Comparison of ENCODE assay signal across 17 cellular contexts in the genomic region with DNA sequence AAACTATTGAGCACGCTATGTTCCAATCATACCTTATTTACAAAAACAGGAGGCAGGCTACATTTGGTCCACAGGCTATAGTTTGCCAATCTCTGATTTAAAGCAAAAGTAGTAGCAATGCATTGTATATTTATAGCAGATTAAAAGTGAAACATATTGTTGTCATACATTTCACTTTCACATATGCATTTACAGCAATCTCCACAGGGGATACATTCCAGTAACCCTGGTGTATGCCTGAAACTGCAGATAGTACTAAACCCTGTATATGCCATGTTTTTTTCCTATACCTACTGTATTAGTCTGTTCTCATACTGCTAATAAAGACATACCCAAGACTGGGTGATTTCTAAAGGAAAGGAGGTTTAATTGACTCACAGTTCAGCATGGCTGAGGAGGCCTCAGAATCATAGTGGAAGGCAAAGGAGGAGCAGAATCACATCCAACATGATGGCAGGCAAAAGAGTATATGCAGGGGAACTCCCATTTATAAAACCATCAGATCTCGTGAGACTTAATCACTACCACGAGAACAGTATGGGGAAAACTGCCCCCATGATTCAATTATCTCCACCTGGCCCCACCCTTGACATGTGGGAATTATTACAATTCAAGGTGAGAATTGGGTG. TPM values are rescaled to one million over a fixed set of nuclear protein-coding genes. Genes with fewer than 3 reads are reported as not detected.
A peak's percentile ranks its signal among the peaks of the same experiment; 100 is the strongest.
DNase-seq lines count a peak whose midpoint lies in the region; ATAC-seq and TF ChIP-seq lines count a peak whose summit lies in the region.
"Had no signal": no experiment of that assay in that cellular context is flagged by ENCODE, and none has a peak within 500 bp of the region (broad histone marks: within the 10 kb centered on the region; RNA-seq: fewer than 3 reads in every experiment).

No MANE protein-coding gene starts in this region.

- no peaks in the 10 kb centered on the region for H3K4me1 ChIP-seq in right atrium auricular region
- no peaks in the 10 kb centered on the region for H3K4me1 ChIP-seq in psoas muscle
- H3K4me1 ChIP-seq: esophagus muscularis mucosa had no signal

- H3K27ac Mint-ChIP-seq in stimulated activated naive CD8-positive, alpha-beta T cell treated with anti-CD3 and anti-CD28 coated beads, Interleukin-15, amount 100 ng/mL, for 72 hours, result no peak overlapping the region
- H3K27ac Mint-ChIP-seq: activated T-helper 2 cell treated with anti-CD3 and anti-CD28 coated beads, Interferon-gamma antibody, Interleukin-2, Interleukin-4, amounts not matched to agents 10 μg/mL and 5 μg/mL and 100 μg/mL, durations not matched to agents 14 hours and 24 hours and 36 hours had no signal

- WGBS in psoas muscle, 3 donors, result 78 to 82% (median 80%) methylated on average over 3 of the region's 3 CpGs

- H3K4me3 Mint-ChIP-seq in stimulated activated naive CD8-positive, alpha-beta T cell treated with anti-CD3 and anti-CD28 coated beads, Interleukin-15, amount 100 ng/mL, for 72 hours, result no peak overlapping the region

- H3K36me3 ChIP-seq in right atrium auricular region (no peaks in the 10 kb centered on the region), psoas muscle (ENCODE audit: insufficient read depth in 1 of 2, low read depth in 1 of 2) (no peaks in the 10 kb centered on the region)
- H3K36me3 ChIP-seq: esophagus muscularis mucosa had no signal

- H3K27me3 ChIP-seq in right atrium auricular region, result no peaks in the 10 kb centered on the region
- peaks cover 0 to 2% (median 0%) of the 10 kb centered on the region in 3 donors for H3K27me3 ChIP-seq in psoas muscle (ENCODE audit: insufficient read depth in 3 of 3, low read length in 2 of 3)
- H3K27me3 ChIP-seq: esophagus muscularis mucosa had no signal

- peaks cover 6% of the 10 kb centered on the region for H3K4me1 Mint-ChIP-seq in stimulated activated naive CD8-positive, alpha-beta T cell treated with anti-CD3 and anti-CD28 coated beads, Interleukin-15, amount 100 ng/mL, for 72 hours

- no peaks in the 10 kb centered on the region for H3K9me3 ChIP-seq in right atrium auricular region
- H3K9me3 ChIP-seq in psoas muscle, result no peaks in the 10 kb centered on the region
- H3K9me3 ChIP-seq: esophagus muscularis mucosa had no signal

- H3K9me3 Mint-ChIP-seq in stimulated activated naive CD8-positive, alpha-beta T cell treated with anti-CD3 and anti-CD28 coated beads, Interleukin-15, amount 100 ng/mL, for 72 hours, result no peaks in the 10 kb centered on the region
- H3K9me3 Mint-ChIP-seq: activated T-helper 2 cell treated with anti-CD3 and anti-CD28 coated beads, Interferon-gamma antibody, Interleukin-2, Interleukin-4, amounts not matched to agents 10 μg/mL and 5 μg/mL and 100 μg/mL, durations not matched to agents 14 hours and 24 hours and 36 hours had no signal

- ATAC-seq in left cardiac atrium (no peak), GM21529 (IDR thresholded peaks at IDR 0.05; ENCODE audit: unreplicated experiment) (peak; percentile 91), HG03159 (IDR thresholded peaks at IDR 0.05; ENCODE audit: unreplicated experiment) (peak; percentile 66), psoas muscle (no peak), GM21423 (IDR thresholded peaks at IDR 0.05; ENCODE audit: unreplicated experiment) (no peak)
- peak; percentile 58 for ATAC-seq in stimulated activated naive CD8-positive, alpha-beta T cell treated with anti-CD3 and anti-CD28 coated beads, Interleukin-15, amount 100 ng/mL, for 72 hours
- ATAC-seq: left colon had no signal

- H3K27me3 Mint-ChIP-seq in stimulated activated naive CD8-positive, alpha-beta T cell treated with anti-CD3 and anti-CD28 coated beads, Interleukin-15, amount 100 ng/mL, for 72 hours, result peaks cover 58% of the 10 kb centered on the region

- H3K27ac ChIP-seq in right atrium auricular region (no peak overlapping the region), psoas muscle (no peak overlapping the region)
- H3K27ac ChIP-seq: coronary artery, esophagus muscularis mucosa, RWPE1 had no signal

- H3K4me3 ChIP-seq in right atrium auricular region, result no peak overlapping the region
- H3K4me3 ChIP-seq in psoas muscle, result no peak overlapping the region
- H3K4me3 ChIP-seq: coronary artery, esophagus muscularis mucosa had no signal

- DNase-seq in right atrium auricular region (ENCODE audit: low spot score), result peak; percentile 2
- DNase-seq in left cardiac atrium, result no peak
- DNase-seq in stimulated activated naive CD8-positive, alpha-beta T cell treated with anti-CD3 and anti-CD28 coated beads, Interleukin-15, amount 100 ng/mL, for 72 hours, result no peak
- no peak for DNase-seq in psoas muscle
- no peak for DNase-seq in midbrain (lab: John Stamatoyannopoulos, UW)
- DNase-seq: hypothalamus, left colon, NCI-H187 treated with DMSO at 0.1 percent for 48 hours, NCI-H69 had no signal

- intact Hi-C loops in left cardiac atrium (cut with DNase I), result no loop called here
- intact Hi-C loops in psoas muscle (cut with DNase I), result no loop called here

- TF ChIP-seq CTCF in right atrium auricular region (IDR thresholded peaks at IDR 0.05) (no peak), psoas muscle (IDR thresholded peaks at IDR 0.05) (no peak)

RNA-seq across cellular contexts. Expression of gene CSF1R, which starts 5.9 kb away (rescaled TPM):
- total RNA-seq in right atrium auricular region (10 to 100 TPM; 11.2 to 24.6 TPM), left cardiac atrium (10 to 100 TPM; 18.3 to 41.6 TPM), psoas muscle (10 to 100 TPM in 2 of 4 donors, 1 to 10 TPM in 2; 4.2 to 20.0 (median 10.7) TPM)
- 1 to 10 TPM; 1.2 to 1.6 (median 1.3) TPM for polyA plus RNA-seq in psoas muscle
- total RNA-seq: HT-29 had no signal

Comparison
In these comparisons a context has a peak if more than half of its experiments do, and no peak if none do; other contexts are left out.
1. ATAC-seq: peak in GM21529 (single experiment), HG03159 (single experiment) and stimulated activated naive CD8-positive, alpha-beta T cell treated with anti-CD3 and anti-CD28 coated beads, Interleukin-15, amount 100 ng/mL, for 72 hours (single experiment); none in left cardiac atrium (0 of 2), psoas muscle (0 of 4) and GM21423 (single experiment).